1 cellular context compared by ENCODE assay signal in the genomic region with DNA sequence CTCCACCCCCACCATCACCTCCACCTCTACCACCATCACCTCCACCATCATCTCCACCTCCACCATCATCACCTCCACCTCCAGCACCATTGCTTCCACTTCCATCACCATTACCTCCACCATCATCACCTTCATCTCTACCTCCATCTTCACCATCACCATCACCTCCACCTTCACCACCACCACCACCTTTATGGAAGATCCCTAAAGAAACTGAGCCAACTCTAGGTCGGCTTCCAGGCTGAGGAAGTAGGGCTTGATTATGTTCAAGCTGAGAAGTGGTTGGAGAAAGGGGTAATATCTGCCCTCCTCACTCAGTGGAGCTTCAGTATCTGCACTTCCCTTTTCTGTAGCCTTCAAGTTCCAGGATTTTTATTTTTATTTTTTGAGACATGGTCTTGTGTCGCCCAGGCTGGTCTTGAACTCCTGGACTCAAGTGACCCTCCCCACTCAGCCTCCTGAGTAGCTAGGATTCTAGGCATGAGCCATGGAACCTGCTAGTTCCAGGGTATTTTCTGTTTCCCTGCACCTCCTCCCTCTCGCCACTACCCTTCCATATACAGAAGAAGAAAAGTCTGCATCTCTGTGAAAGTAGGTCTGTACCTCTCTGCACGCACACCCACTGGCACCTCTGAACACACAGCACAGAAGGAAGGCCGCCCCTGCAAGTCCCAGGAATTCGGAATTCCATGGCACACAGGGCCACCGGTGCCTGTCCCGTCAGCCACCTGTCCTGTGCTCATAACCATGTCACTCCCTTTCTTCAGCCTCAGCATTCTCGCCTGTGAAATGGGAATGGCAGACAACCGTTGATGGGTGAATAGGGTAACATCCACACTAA.
TF ChIP-seq lines count a peak whose summit lies in the region.

No MANE protein-coding gene starts in this region.

TF ChIP-seq in GM12891, 5 proteins besides CTCF, POLR2A, EP300 and RAD21:
- peak; percentile 30; the same call in 1 of the 2 replicates for TF ChIP-seq SPI1 (IDR thresholded peaks at IDR 0.05; ENCODE audit: low read depth, low read length)
- TF ChIP-seq POU2F2 (IDR thresholded peaks at IDR 0.05; ENCODE audit: low read depth, low read length) = no peak
- no peak for TF ChIP-seq POLR2AphosphoS5 (IDR thresholded peaks at IDR 0.05; ENCODE audit: low read depth, low read length)
- no peak for TF ChIP-seq TAF1 (IDR thresholded peaks at IDR 0.05; ENCODE audit: low read depth, low read length)
